In genomic region chr10:14374745-14375445, GRCh38 we compare ENCODE assay signal across 1 cellular context.
TF ChIP-seq lines count a peak whose summit lies in the region.

No MANE protein-coding gene starts in this region.

TF ChIP-seq in K562, 482 proteins besides CTCF, POLR2A, EP300 and RAD21 (continued from another document):
- TF ChIP-seq, protein P1, sequence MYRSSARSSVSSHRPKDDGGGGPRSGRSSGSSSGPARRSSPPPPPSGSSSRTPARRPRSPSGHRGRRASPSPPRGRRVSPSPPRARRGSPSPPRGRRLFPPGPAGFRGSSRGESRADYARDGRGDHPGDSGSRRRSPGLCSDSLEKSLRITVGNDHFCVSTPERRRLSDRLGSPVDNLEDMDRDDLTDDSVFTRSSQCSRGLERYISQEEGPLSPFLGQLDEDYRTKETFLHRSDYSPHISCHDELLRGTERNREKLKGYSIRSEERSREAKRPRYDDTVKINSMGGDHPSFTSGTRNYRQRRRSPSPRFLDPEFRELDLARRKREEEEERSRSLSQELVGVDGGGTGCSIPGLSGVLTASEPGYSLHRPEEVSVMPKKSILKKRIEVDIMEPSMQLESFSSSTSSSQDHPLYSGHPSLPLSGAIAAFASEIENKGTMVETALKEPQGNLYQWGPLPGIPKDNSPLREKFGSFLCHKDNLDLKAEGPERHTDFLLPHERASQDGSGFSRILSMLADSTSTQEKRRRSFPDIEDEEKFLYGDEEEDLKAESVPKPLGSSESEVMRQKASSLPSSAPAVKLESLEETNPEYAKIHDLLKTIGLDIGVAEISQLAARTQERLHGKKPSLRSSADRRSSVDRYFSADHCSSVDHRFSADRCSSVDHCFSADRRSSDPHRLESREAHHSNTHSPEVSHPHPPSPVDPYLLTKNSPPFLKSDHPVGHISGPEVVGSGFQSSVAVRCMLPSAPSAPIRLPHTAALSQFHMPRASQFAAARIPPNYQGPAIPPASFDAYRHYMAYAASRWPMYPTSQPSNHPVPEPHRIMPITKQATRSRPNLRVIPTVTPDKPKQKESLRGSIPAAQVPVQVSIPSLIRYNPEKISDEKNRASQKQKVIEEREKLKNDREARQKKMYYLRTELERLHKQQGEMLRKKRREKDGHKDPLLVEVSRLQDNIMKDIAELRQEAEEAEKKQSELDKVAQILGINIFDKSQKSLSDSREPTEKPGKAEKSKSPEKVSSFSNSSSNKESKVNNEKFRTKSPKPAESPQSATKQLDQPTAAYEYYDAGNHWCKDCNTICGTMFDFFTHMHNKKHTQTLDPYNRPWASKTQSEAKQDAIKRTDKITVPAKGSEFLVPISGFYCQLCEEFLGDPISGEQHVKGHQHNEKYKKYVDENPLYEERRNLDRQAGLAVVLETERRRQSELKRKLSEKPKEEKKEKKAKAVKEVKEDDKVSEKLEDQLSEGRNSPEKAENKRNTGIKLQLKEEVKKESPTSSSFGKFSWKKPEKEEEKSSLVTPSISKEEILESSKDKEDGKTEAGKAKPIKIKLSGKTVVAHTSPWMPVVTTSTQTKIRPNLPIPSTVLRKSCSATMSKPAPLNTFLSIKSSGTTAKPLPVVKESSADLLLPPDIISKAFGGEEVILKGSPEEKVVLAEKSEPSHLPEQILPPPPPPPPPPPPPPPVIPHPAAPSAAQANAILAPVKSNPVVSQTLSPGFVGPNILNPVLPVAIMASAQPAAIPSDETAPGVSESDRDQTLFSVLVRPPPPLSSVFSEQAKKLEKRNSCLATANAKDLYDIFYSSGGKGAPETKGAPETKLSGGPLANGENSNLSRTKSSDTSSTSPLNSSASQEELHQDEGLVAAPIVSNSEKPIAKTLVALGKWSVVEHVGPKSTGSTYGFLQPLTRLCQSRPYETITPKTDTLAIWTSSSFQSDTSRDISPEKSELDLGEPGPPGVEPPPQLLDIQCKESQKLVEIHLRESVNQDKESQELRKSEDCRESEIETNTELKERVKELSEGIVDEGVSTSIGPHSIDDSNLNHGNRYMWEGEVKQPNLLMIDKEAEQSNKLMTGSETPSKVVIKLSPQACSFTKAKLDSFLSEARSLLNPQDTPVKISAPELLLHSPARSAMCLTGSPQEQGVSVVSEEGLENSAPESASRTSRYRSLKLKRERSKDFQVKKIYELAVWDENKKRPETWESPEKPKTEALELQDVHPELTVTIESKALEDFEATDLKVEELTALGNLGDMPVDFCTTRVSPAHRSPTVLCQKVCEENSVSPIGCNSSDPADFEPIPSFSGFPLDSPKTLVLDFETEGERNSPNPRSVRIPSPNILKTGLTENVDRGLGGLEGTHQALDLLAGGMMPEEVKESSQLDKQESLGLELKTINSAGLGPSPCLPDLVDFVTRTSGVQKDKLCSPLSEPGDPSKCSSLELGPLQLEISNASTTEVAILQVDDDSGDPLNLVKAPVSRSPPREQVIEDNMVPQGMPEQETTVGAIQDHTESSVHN (IDR thresholded peaks at IDR 0.05; ENCODE audit: borderline replicate concordance in 1 of 2, low read depth in 1 of 2) = no peak
- TF ChIP-seq CEBPG (CRISPR knock-in tag; IDR thresholded peaks at IDR 0.05) (no peak), CEBPG (tag; conservative IDR thresholded peaks at IDR 0.05 in 1 of 2, IDR thresholded peaks at IDR 0.05 in 1 of 2) (peak; percentile 83 to 86), HCFC1 (IDR thresholded peaks at IDR 0.05; ENCODE audit: low read depth, low read length) (no peak), ZNF696 (CRISPR knock-in tag; conservative IDR thresholded peaks at IDR 0.05) (no peak), BACH1 (tag; IDR thresholded peaks at IDR 0.05) (no peak), ATF4 (CRISPR knock-in tag; IDR thresholded peaks at IDR 0.05) (peak; percentile 58), FOXK2 (conservative IDR thresholded peaks at IDR 0.05 in 1 of 2, IDR thresholded peaks at IDR 0.05 in 1 of 2; ENCODE audit: low read depth in 2 of 2) (no peak), ETS2 (tag; IDR thresholded peaks at IDR 0.05; ENCODE audit: borderline replicate concordance, poor library complexity, severe bottlenecking) (no peak)
- TF ChIP-seq, protein P2, sequence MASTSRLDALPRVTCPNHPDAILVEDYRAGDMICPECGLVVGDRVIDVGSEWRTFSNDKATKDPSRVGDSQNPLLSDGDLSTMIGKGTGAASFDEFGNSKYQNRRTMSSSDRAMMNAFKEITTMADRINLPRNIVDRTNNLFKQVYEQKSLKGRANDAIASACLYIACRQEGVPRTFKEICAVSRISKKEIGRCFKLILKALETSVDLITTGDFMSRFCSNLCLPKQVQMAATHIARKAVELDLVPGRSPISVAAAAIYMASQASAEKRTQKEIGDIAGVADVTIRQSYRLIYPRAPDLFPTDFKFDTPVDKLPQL (IDR thresholded peaks at IDR 0.05; ENCODE audit: extremely low read depth, insufficient read length) = no peak
